In genomic region chrX:48897621-48898306, GRCh38 we compare ENCODE assay signal across 1 cellular context.
A peak's percentile ranks its signal among the peaks of the same experiment; 100 is the strongest.
TF ChIP-seq lines count a peak whose summit lies in the region.

PQBP1 (plus strand) TSS chrX:48897930; CDS start chrX:48898510, 580 bp downstream.
TIMM17B (minus strand) TSS chrX:48897768; CDS start chrX:48897749, 19 bp downstream.

TF ChIP-seq in K562, 482 proteins besides CTCF, POLR2A, EP300 and RAD21 (continued from another document and continues in another):
- peak; percentile 89 for TF ChIP-seq GMEB1 (CRISPR knock-in tag; IDR thresholded peaks at IDR 0.05)
- no peak for TF ChIP-seq ADNP (tag; IDR thresholded peaks at IDR 0.05)
- no peak for TF ChIP-seq ZNF408 (CRISPR knock-in tag; IDR thresholded peaks at IDR 0.05; ENCODE audit: low read depth)
- no peak for TF ChIP-seq ZNF830 (CRISPR knock-in tag; IDR thresholded peaks at IDR 0.05)
- TF ChIP-seq FOXJ3 (CRISPR knock-in tag; IDR thresholded peaks at IDR 0.05) = no peak
- no peak for TF ChIP-seq THRA (IDR thresholded peaks at IDR 0.05)
- no peak for TF ChIP-seq ZNF518B (CRISPR knock-in tag; IDR thresholded peaks at IDR 0.05)
- no peak for TF ChIP-seq MGA (IDR thresholded peaks at IDR 0.05)
- TF ChIP-seq USF1 (CRISPR knock-in tag; IDR thresholded peaks at IDR 0.05) = peak; percentile 60
- TF ChIP-seq CREB1 (IDR thresholded peaks at IDR 0.05) = peak; percentile 75
- peak; percentile 82 for TF ChIP-seq CREB1 (CRISPR knock-in tag; IDR thresholded peaks at IDR 0.05)
- no peak; the same call in 1 of the 2 replicates for TF ChIP-seq RREB1 (CRISPR knock-in tag; IDR thresholded peaks at IDR 0.05)
- TF ChIP-seq FOXK2 (conservative IDR thresholded peaks at IDR 0.05 in 1 of 2, IDR thresholded peaks at IDR 0.05 in 1 of 2; ENCODE audit: low read depth in 2 of 2) = peak in 1 of 2 experiments; percentile 99; a peak in 2 of 4 replicates
- TF ChIP-seq NFIX (CRISPR knock-in tag; IDR thresholded peaks at IDR 0.05; ENCODE audit: low read depth) = no peak
- TF ChIP-seq BRCA1 (IDR thresholded peaks at IDR 0.05) = no peak
- no peak for TF ChIP-seq BRCA1 (CRISPR knock-in tag; IDR thresholded peaks at IDR 0.05)
- no peak for TF ChIP-seq HSF4 (CRISPR knock-in tag; IDR thresholded peaks at IDR 0.05; ENCODE audit: borderline replicate concordance)
- TF ChIP-seq ZNF507 (tag; conservative IDR thresholded peaks at IDR 0.05) = no peak
- no peak for TF ChIP-seq ZZZ3 (IDR thresholded peaks at IDR 0.05)
- no peak for TF ChIP-seq MEIS2 (IDR thresholded peaks at IDR 0.05; ENCODE audit: partially characterized antibody)
- TF ChIP-seq HDAC1 (IDR thresholded peaks at IDR 0.05) = peak in 1 of 2 experiments; percentile 30; a peak in 2 of 4 replicates
- no peak for TF ChIP-seq ETV5 (CRISPR knock-in tag; IDR thresholded peaks at IDR 0.05; ENCODE audit: low read depth)
- no peak for TF ChIP-seq E2F3 (CRISPR knock-in tag; IDR thresholded peaks at IDR 0.05)
- peak; percentile 90 for TF ChIP-seq ZFX (CRISPR knock-in tag; IDR thresholded peaks at IDR 0.05)
- no peak for TF ChIP-seq SRSF9 (IDR thresholded peaks at IDR 0.05; ENCODE audit: borderline replicate concordance, low read depth, low read length)
- TF ChIP-seq E2F6 (IDR thresholded peaks at IDR 0.05; ENCODE audit: borderline replicate concordance in 1 of 2, extremely low read depth in 1 of 2, insufficient read depth in 1 of 2, insufficient read length in 1 of 2, low read depth in 1 of 2, low read length in 1 of 2, poor library complexity in 1 of 2, severe bottlenecking in 1 of 2) = peak in 1 of 2 experiments; percentile 6
- TF ChIP-seq ZNF707 (CRISPR knock-in tag; conservative IDR thresholded peaks at IDR 0.05) = no peak
- no peak for TF ChIP-seq KAT8 (IDR thresholded peaks at IDR 0.05; ENCODE audit: low read depth)
